7 cellular contexts compared by ENCODE assay signal in the genomic region with DNA sequence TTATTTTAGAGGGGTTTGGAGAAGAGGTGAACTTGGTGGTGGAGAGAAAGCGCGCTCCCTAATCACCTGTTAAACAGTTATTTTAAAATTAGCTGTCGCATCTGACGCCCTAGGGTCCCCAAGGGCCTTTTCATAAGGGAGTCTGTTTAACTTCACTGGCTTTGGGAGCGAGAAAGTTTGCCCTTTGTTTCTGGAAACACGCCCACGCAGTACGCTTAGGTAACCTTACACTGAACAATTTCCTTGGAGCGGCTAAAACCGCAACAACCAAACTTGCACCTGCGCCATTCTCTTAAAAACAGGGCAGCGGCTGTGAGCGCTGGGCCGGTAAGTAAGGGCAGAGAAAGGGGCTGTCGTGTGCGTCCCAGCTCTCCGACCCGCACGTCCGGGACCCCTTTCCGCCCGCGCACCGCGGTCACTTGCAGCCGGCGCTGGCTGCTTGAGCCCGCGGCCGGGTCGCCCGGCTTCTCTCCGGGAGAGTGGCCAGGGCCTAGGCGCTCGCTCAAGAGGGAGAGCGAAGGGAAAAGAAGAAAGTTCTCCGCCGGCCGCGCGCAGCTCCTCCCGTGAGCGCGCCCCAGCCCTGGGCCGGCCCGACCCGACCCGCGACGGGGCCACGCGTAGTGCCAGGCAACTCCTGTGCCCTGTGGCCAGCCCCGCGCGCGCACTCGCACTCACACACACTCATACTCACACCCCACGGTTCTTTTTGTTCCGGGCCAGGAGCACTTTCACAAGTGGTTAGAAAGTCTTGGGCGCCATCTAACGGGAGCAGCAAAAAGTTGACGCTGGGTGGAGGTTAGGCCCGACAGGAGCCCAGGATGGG. TPM values are rescaled to one million over a fixed set of nuclear protein-coding genes. Genes with fewer than 3 reads are reported as not detected.
DNase-seq lines count a peak whose midpoint lies in the region; ATAC-seq and TF ChIP-seq lines count a peak whose summit lies in the region.

No MANE protein-coding gene starts in this region.

- H3K36me3 ChIP-seq in ES-I3 (ENCODE audit: insufficient read depth, low read length) (no peaks in the 10 kb centered on the region), SJSA1 (no peaks in the 10 kb centered on the region), lung (ENCODE audit: control insufficient read depth in 2 of 2, insufficient read depth in 2 of 2, low read length in 2 of 2) (no peaks in the 10 kb centered on the region)

- H3K9me3 ChIP-seq in ES-I3 (ENCODE audit: control insufficient read depth, insufficient read depth, low read length) (no peaks in the 10 kb centered on the region), SJSA1 (replicated peaks) (no peaks in the 10 kb centered on the region), lung (ENCODE audit: control insufficient read depth in 2 of 2, insufficient read depth in 1 of 2, low read length in 1 of 2) (peaks cover 0 to 5% of the 10 kb centered on the region in 2 donors)

- H3K36me3 Mint-ChIP-seq in stimulated activated memory B cell treated with anti-CD40 and anti-IgM and Interleukin-4, amounts not matched to agents 10 μg/mL and 1 μg/mL and 100 μg/mL, for 72 hours: no peaks in the 10 kb centered on the region

- intact Hi-C loops in dorsolateral prefrontal cortex (cut with DNase I): loop anchor here (5.0 to 10.0 kb wide), 8 partner anchors 69 to 918 kb away; partner anchors contain the start of gene MRPS9 (in 1 of the 2)

- peaks cover 5% of the 10 kb centered on the region; the same call in 1 of the 2 replicates for H3K4me1 ChIP-seq in ES-I3 (ENCODE audit: insufficient read depth, low read length)
- H3K4me1 ChIP-seq in SJSA1 (replicated peaks): peaks cover 2% of the 10 kb centered on the region; the same call in 1 of the 2 replicates
- peaks cover 0 to 14% of the 10 kb centered on the region in 2 donors for H3K4me1 ChIP-seq in lung (ENCODE audit: control insufficient read depth in 2 of 2, insufficient read depth in 2 of 2, low read length in 2 of 2)

- H3K4me1 Mint-ChIP-seq in stimulated activated memory B cell treated with anti-CD40 and anti-IgM and Interleukin-4, amounts not matched to agents 10 μg/mL and 1 μg/mL and 100 μg/mL, for 72 hours: peaks cover 22% of the 10 kb centered on the region

- H3K4me3 ChIP-seq in SJSA1 (peak overlapping the region; percentile 34), dorsolateral prefrontal cortex (peak overlapping the region; percentile 47 to 82 (median 71)), lung (peak overlapping the region; percentile 54)

- DNase-seq in HT1080 (ENCODE audit: low read depth) (peak; percentile 44), SJSA1 (ENCODE audit: low read depth in 1 of 2, low spot score in 2 of 2) (peak in 1 of 2 experiments; percentile 32), dorsolateral prefrontal cortex (peak; percentile 59 to 94 (median 92)), lung (ENCODE audit: low spot score) (peak; percentile 64)

- WGBS in lung, 2 donors: 1% methylated on average over 63 of the region's 63 CpGs

- ATAC-seq in GM21367 (IDR thresholded peaks at IDR 0.05; ENCODE audit: unreplicated experiment) (peak; percentile 82), lung (ENCODE audit: insufficient read depth, low FRiP score) (peak; percentile 78)
- ATAC-seq in stimulated activated memory B cell treated with anti-CD40 and anti-IgM and Interleukin-4, amounts not matched to agents 10 μg/mL and 1 μg/mL and 100 μg/mL, for 72 hours: peak; percentile 84

- peak overlapping the region; percentile 38 for H3K27ac Mint-ChIP-seq in stimulated activated memory B cell treated with anti-CD40 and anti-IgM and Interleukin-4, amounts not matched to agents 10 μg/mL and 1 μg/mL and 100 μg/mL, for 72 hours

- no peaks in the 10 kb centered on the region for H3K9me3 Mint-ChIP-seq in stimulated activated memory B cell treated with anti-CD40 and anti-IgM and Interleukin-4, amounts not matched to agents 10 μg/mL and 1 μg/mL and 100 μg/mL, for 72 hours

- no peak overlapping the region for H3K27ac ChIP-seq in SJSA1
- H3K27ac ChIP-seq in dorsolateral prefrontal cortex: peak overlapping the region; percentile 68 to 99 (median 95)
- no peak overlapping the region for H3K27ac ChIP-seq in lung (ENCODE audit: low read depth in 1 of 2, low read length in 1 of 2)

- H3K4me3 Mint-ChIP-seq in stimulated activated memory B cell treated with anti-CD40 and anti-IgM and Interleukin-4, amounts not matched to agents 10 μg/mL and 1 μg/mL and 100 μg/mL, for 72 hours: peak overlapping the region; percentile 79

- H3K9ac ChIP-seq in ES-I3 (ENCODE audit: low read depth, low read length): peak overlapping the region; percentile 58; the same call in 1 of the 2 replicates

- TF ChIP-seq CTCF in dorsolateral prefrontal cortex (IDR thresholded peaks at IDR 0.05 in 54 of 56, conservative IDR thresholded peaks at IDR 0.05 in 2 of 56; ENCODE audit: low read depth in 1 of 56, partially characterized antibody in 56 of 56) (peak; percentile 34 to 93 (median 80)), lung (IDR thresholded peaks at IDR 0.05; ENCODE audit: control extremely low read depth, extremely low read depth) (peak; percentile 14)

- peaks cover 50% of the 10 kb centered on the region for H3K27me3 Mint-ChIP-seq in stimulated activated memory B cell treated with anti-CD40 and anti-IgM and Interleukin-4, amounts not matched to agents 10 μg/mL and 1 μg/mL and 100 μg/mL, for 72 hours

- H3K27me3 ChIP-seq in SJSA1 (replicated peaks) (peaks cover 57% of the 10 kb centered on the region), dorsolateral prefrontal cortex (peaks cover 0 to 8% (median 0%) of the 10 kb centered on the region in 45 donors), lung (ENCODE audit: control insufficient read depth, insufficient read depth) (peaks cover 23% of the 10 kb centered on the region)

RNA-seq across cellular contexts. Expression of gene POU3F3, which starts 19.2 kb away (rescaled TPM):
- not detected in 2 replicates for total RNA-seq in HT1080 (2014; rRNA removed; shearing (Covaris generic))
- 0.03 TPM in 1 of 2 replicates, not detected in the other for polyA plus RNA-seq in HT1080 (2015; cell fraction: cytosol; rRNA removed)
- polyA plus RNA-seq in HT1080 (2015; cell fraction: nucleus; rRNA removed): 0.23 TPM in 1 of 2 replicates, not detected in the other
- 0.11 TPM in 1 of 2 replicates, not detected in the other for total RNA-seq in SJSA1 (2014; rRNA removed; shearing (Covaris generic))
- total RNA-seq in dorsolateral prefrontal cortex: 100 to 1,000 TPM in 4 of 120 experiments, 10 to 100 TPM in 116; 43.0 to 120 (median 66.2) TPM
- total RNA-seq in lung: under 1 TPM in 1 of 2 donors, not detected in 1; 0.23 TPM
- polyA plus RNA-seq in lung: not detected

Comparison
In these comparisons a context has a peak if more than half of its experiments do, and no peak if none do; other contexts are left out.
1. H3K27ac ChIP-seq: peak in dorsolateral prefrontal cortex (59 of 59); none in SJSA1 (single experiment) and lung (0 of 2).
2. RNA of gene POU3F3, which starts 19.2 kb away (total RNA-seq): 43.0 to 120 TPM in dorsolateral prefrontal cortex; 0.23 TPM in lung, 0.11 TPM in SJSA1 and not detected in HT1080; every median in the first group is over 10 times any median in the second.
3. Peak in every context shown above with its lines, with median percentiles within 50 percentile points of each other: ATAC-seq and H3K4me3 ChIP-seq.